In the genomic region with DNA sequence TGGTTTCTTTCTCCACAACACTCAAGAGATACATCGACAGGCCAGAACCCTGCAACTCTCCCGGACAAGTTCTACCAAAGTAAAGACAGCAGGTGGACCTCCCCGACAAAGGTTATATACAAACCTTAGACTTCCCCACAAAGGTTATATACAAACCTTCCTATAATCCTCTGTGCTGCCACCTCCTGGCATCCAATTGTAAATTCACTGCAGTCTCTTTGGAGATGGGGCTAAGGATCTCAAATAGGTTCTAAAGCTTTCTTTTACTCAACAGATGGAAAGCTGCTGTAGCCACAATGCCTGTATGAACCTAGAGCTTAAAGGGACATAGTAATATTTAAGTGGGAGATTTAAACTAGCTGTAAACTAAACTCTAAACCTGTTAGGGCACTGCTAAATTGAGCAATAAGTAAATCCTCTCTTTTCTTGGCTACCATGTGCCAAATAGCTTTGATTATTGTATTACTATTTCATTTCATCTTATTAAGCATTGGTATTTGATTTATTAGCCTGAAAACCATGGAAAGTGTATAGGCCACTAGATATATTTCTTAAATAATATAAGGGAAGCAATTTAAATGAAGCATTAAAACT, we compare ENCODE assay signal across 8 cellular contexts. TPM values are rescaled to one million over a fixed set of nuclear protein-coding genes. Genes with fewer than 3 reads are reported as not detected.
DNase-seq lines count a peak whose midpoint lies in the region; ATAC-seq and TF ChIP-seq lines count a peak whose summit lies in the region.

No MANE protein-coding gene starts in this region.

- peaks cover 6% of the 10 kb centered on the region for H3K36me3 Mint-ChIP-seq in activated CD4-positive, alpha-beta T cell treated with anti-CD3 and anti-CD28 coated beads for 36 hours (ENCODE audit: low read depth)
- H3K36me3 Mint-ChIP-seq in brain = peaks cover 8% of the 10 kb centered on the region

- H3K36me3 ChIP-seq in SK-N-SH (replicated peaks in 1 of 2; ENCODE audit: control insufficient read depth in 1 of 2, insufficient read depth in 2 of 2, low read length in 1 of 2) = no peaks in the 10 kb centered on the region
- no peaks in the 10 kb centered on the region for H3K36me3 ChIP-seq in testis (ENCODE audit: low read depth, missing control alignments)

- H3K9me2 ChIP-seq in SK-N-SH = no peaks in the 10 kb centered on the region

- H3K4me3 Mint-ChIP-seq in activated CD4-positive, alpha-beta T cell treated with anti-CD3 and anti-CD28 coated beads for 36 hours = no peak overlapping the region
- H3K4me3 Mint-ChIP-seq in brain = no peak overlapping the region

- intact Hi-C loops in activated CD4-positive, alpha-beta T cell treated with anti-CD3 and anti-CD28 coated beads for 36 hours (cut with DNase I, micrococcal nuclease) = loop anchor here (1.0 kb wide), 1 partner anchor 73 kb away; no protein-coding TSS in a partner anchor
- intact Hi-C loops in testis (cut with DNase I; ENCODE audit: low total_unique reads) = no loop called here

- H3K4me1 ChIP-seq in SK-N-SH (ENCODE audit: control insufficient read depth in 1 of 2, insufficient read depth in 2 of 2, low read depth in 1 of 2, low read length in 1 of 2) = no peaks in the 10 kb centered on the region
- no peaks in the 10 kb centered on the region for H3K4me1 ChIP-seq in testis

- no peak overlapping the region for H3K4me2 ChIP-seq in SK-N-SH

- no peaks in the 10 kb centered on the region for H3K27me3 ChIP-seq in SK-N-SH (ENCODE audit: insufficient read depth)
- H3K27me3 ChIP-seq in testis = no peaks in the 10 kb centered on the region

- no peak overlapping the region for H3K27ac Mint-ChIP-seq in activated CD4-positive, alpha-beta T cell treated with anti-CD3 and anti-CD28 coated beads for 36 hours
- H3K27ac Mint-ChIP-seq in brain = peak overlapping the region in 1 of 5 experiments; percentile 53

- no peaks in the 10 kb centered on the region for H3F3A ChIP-seq in SK-N-SH (replicated peaks; ENCODE audit: insufficient read depth)

- H3K27ac ChIP-seq in SK-N-SH (ENCODE audit: low read depth in 2 of 2, low read length in 1 of 2) (no peak overlapping the region), testis (no peak overlapping the region)

- no peaks in the 10 kb centered on the region for H3K27me3 Mint-ChIP-seq in activated CD4-positive, alpha-beta T cell treated with anti-CD3 and anti-CD28 coated beads for 36 hours
- no peaks in the 10 kb centered on the region for H3K27me3 Mint-ChIP-seq in brain

- TF ChIP-seq RAD21 in SK-N-SH (IDR thresholded peaks at IDR 0.05; ENCODE audit: low read length) = peak; percentile 64

- ATAC-seq in activated CD4-positive, alpha-beta T cell treated with anti-CD3 and anti-CD28 coated beads for 36 hours = peak; percentile 88
- peak; percentile 90 for ATAC-seq in GM21723 (IDR thresholded peaks at IDR 0.05; ENCODE audit: unreplicated experiment)
- ATAC-seq in left lobe of liver = peak; percentile 55

- CTCF ChIA-PET in activated CD4-positive, alpha-beta T cell treated with anti-CD3 and anti-CD28 coated beads for 36 hours (lab: Charles Lee) = interaction anchor here (0.6 to 8.2 kb wide), 24 partner anchors 8 to 229 kb away, joined by 3 to 102 read pairs (median 4); no protein-coding TSS in a partner anchor
- CTCF ChIA-PET in SK-N-SH (lab: Yijun Ruan, JAX) = interaction anchor here (0.5 to 11.7 kb wide), 15 partner anchors 9 to 114 kb away, joined by 3 to 109 read pairs (median 4); partner anchors contain the start of gene XRCC5

- no peaks in the 10 kb centered on the region for H3K79me2 ChIP-seq in SK-N-SH (ENCODE audit: insufficient read depth)

- TF ChIP-seq EP300 in SK-N-SH (IDR thresholded peaks at IDR 0.05; ENCODE audit: borderline replicate concordance in 1 of 2, low read depth in 1 of 2, low read length in 1 of 2) = no peak

- no peaks in the 10 kb centered on the region for H4K20me1 ChIP-seq in SK-N-SH (ENCODE audit: insufficient read depth)

- H3K4me1 Mint-ChIP-seq in activated CD4-positive, alpha-beta T cell treated with anti-CD3 and anti-CD28 coated beads for 36 hours = peaks cover 5% of the 10 kb centered on the region
- H3K4me1 Mint-ChIP-seq in brain = no peaks in the 10 kb centered on the region

- TF ChIP-seq POLR2A in testis (IDR thresholded peaks at IDR 0.05) = no peak

- 19% methylated on average over 3 of the region's 3 CpGs for WGBS in SK-N-SH (ENCODE audit: low lambda C conversion rate)
- WGBS in testis, 2 donors = 47 to 63% methylated on average over 3 of the region's 3 CpGs

- peaks cover 3% of the 10 kb centered on the region for H3K9me3 Mint-ChIP-seq in activated CD4-positive, alpha-beta T cell treated with anti-CD3 and anti-CD28 coated beads for 36 hours (ENCODE audit: low read depth)
- H3K9me3 Mint-ChIP-seq in brain = no peaks in the 10 kb centered on the region

- peak; percentile 72 for DNase-seq in activated CD4-positive, alpha-beta T cell treated with anti-CD3 and anti-CD28 coated beads for 36 hours
- no peak for DNase-seq in activated CD4-positive, alpha-beta T cell treated with anti-CD3 and anti-CD28 coated beads for 1 hour
- peak; percentile 77 for DNase-seq in HuH-7 (ENCODE audit: low spot score)
- peak; percentile 72 for DNase-seq in SK-N-SH
- DNase-seq in left lobe of liver (ENCODE audit: low spot score) = no peak
- DNase-seq in testis = peak; percentile 61

- H3K9me3 ChIP-seq in SK-N-SH (no peaks in the 10 kb centered on the region), testis (no peaks in the 10 kb centered on the region)

- no peak overlapping the region for H3K4me3 ChIP-seq in SK-N-SH (ENCODE audit: low read depth in 2 of 2, low read length in 1 of 2)
- no peak overlapping the region for H3K4me3 ChIP-seq in testis

- no peak overlapping the region for H3K9ac ChIP-seq in SK-N-SH

- 0 out of 2 replicates have a peak overlapping the region, but pooled peaks have one; percentile 3 for H2AFZ ChIP-seq in SK-N-SH (ENCODE audit: low read depth)

- peak; percentile 76 for TF ChIP-seq CTCF in SK-N-SH (IDR thresholded peaks at IDR 0.05)
- peak; percentile 54 to 71 for TF ChIP-seq CTCF in brain (conservative IDR thresholded peaks at IDR 0.05)
- TF ChIP-seq CTCF in testis (IDR thresholded peaks at IDR 0.05) = peak in 2 of 3 experiments; percentile 46 to 61

- POLR2A ChIA-PET in activated CD4-positive, alpha-beta T cell treated with anti-CD3 and anti-CD28 coated beads for 36 hours (lab: Charles Lee) = no interaction called here
- POLR2A ChIA-PET in SK-N-SH (lab: Yijun Ruan, JAX) = no interaction called here

TF ChIP-seq in SK-N-SH, 30 proteins besides CTCF, POLR2A, EP300 and RAD21:
- no peak for TF ChIP-seq JUND (IDR thresholded peaks at IDR 0.05)
- TF ChIP-seq SMC3 (IDR thresholded peaks at IDR 0.05; ENCODE audit: low read depth, low read length) = peak; percentile 44; the same call in 1 of the 2 replicates

RNA-seq across cellular contexts. Expression of gene MREG, which starts 9.8 kb away (rescaled TPM):
- 1 to 10 TPM; 9.1 to 9.8 TPM for total RNA-seq in activated CD4-positive, alpha-beta T cell treated with anti-CD3 and anti-CD28 coated beads for 36 hours
- polyA plus RNA-seq in SK-N-SH (2012; rRNA removed) = 2.5 and 3.5 TPM in 2 replicates
- polyA plus RNA-seq in SK-N-SH (2012; cell fraction: cytosol; rRNA removed) = 3.5 and 3.7 TPM in 2 replicates
- polyA plus RNA-seq in SK-N-SH (2012; cell fraction: nucleus; rRNA removed) = 1.6 and 4.0 TPM in 2 replicates
- polyA plus RNA-seq in brain (ENCODE audit: insufficient read depth, low read depth, low replicate concordance) = 8.5 TPM
- 6.2 TPM for total RNA-seq in left lobe of liver
- 1 to 10 TPM; 4.3 to 5.2 TPM for total RNA-seq in testis
- polyA plus RNA-seq in testis (ENCODE audit: insufficient read depth, low read depth, low replicate concordance) = 3.0 TPM

RNA-seq across cellular contexts. Expression of gene PECR, which starts 58.5 kb away (rescaled TPM):
- total RNA-seq in activated CD4-positive, alpha-beta T cell treated with anti-CD3 and anti-CD28 coated beads for 36 hours = 10 to 100 TPM; 17.0 to 20.8 TPM
- polyA plus RNA-seq in SK-N-SH (2012; rRNA removed) (18.6 and 20.9 TPM in 2 replicates), brain (ENCODE audit: insufficient read depth, low read depth, low replicate concordance) (12.4 TPM), testis (ENCODE audit: insufficient read depth, low read depth, low replicate concordance) (3.0 TPM)
- 17.8 and 20.0 TPM in 2 replicates for polyA plus RNA-seq in SK-N-SH (2012; cell fraction: cytosol; rRNA removed)
- 13.8 and 15.3 TPM in 2 replicates for polyA plus RNA-seq in SK-N-SH (2012; cell fraction: nucleus; rRNA removed)
- total RNA-seq in left lobe of liver (95.5 TPM), testis (1 to 10 TPM; 3.0 to 4.0 TPM)

RNA-seq across cellular contexts. Expression of gene TMEM169, which starts 58.6 kb away (rescaled TPM):
- 1 to 10 TPM; 1.6 to 1.8 TPM for total RNA-seq in activated CD4-positive, alpha-beta T cell treated with anti-CD3 and anti-CD28 coated beads for 36 hours
- 0.30 and 0.47 TPM in 2 replicates for polyA plus RNA-seq in SK-N-SH (2012; rRNA removed)
- polyA plus RNA-seq in SK-N-SH (2012; cell fraction: cytosol; rRNA removed) = 0.31 and 0.47 TPM in 2 replicates
- 0.02 and 0.19 TPM in 2 replicates for polyA plus RNA-seq in SK-N-SH (2012; cell fraction: nucleus; rRNA removed)
- polyA plus RNA-seq in brain (ENCODE audit: insufficient read depth, low read depth, low replicate concordance) = 8.2 TPM
- total RNA-seq in left lobe of liver = 1.5 TPM
- total RNA-seq in testis = under 1 TPM; 0.31 to 0.37 TPM
- polyA plus RNA-seq in testis (ENCODE audit: insufficient read depth, low read depth, low replicate concordance) = 1.0 TPM

Comparison
In these comparisons a context has a peak if more than half of its experiments do, and no peak if none do; other contexts are left out.
1. DNase-seq: peak in activated CD4-positive, alpha-beta T cell treated with anti-CD3 and anti-CD28 coated beads for 36 hours (single experiment), HuH-7 (single experiment), SK-N-SH (single experiment) and testis (single experiment); none in activated CD4-positive, alpha-beta T cell treated with anti-CD3 and anti-CD28 coated beads for 1 hour (single experiment) and left lobe of liver (single experiment).
2. Peak in every context shown above with its lines, with median percentiles within 50 percentile points of each other: ATAC-seq and CTCF ChIP-seq.